Comparison of ENCODE assay signal across 8 cellular contexts in the genomic region with DNA sequence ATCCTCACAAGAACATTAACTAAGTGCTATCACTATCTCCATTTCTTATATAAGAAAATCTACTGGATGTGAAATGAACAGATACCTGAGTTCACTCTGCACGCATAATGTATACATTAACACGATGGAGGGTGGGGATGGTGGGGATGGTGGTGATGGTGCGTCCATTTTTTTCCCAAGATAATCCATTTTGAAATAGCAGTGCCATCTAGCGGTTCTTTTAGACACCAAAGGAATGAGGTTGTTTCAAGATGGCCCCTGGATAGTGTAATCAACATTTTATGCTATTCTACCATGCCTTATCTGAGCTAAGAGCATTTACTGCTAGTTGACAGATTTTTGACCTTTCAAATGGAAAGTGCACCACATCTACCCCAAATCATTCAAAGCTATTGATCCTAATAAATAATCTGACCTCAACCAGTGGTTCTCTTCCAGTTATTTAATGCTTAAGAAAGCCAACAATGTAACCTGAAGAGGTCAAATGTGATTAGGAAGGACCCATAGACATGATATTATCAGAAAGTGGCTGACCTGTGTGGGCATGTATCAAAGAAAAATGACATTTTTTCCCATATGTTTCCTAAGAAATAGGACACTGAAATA.
DNase-seq lines count a peak whose midpoint lies in the region; ATAC-seq, FAIRE-seq and TF ChIP-seq lines count a peak whose summit lies in the region.

No MANE protein-coding gene starts in this region.

- no peaks in the 10 kb centered on the region for H3K36me3 ChIP-seq in DOHH2 (ENCODE audit: control insufficient read depth, low read length)
- no peaks in the 10 kb centered on the region for H3K36me3 ChIP-seq in endothelial cell of umbilical vein (ENCODE audit: control insufficient read depth in 2 of 2, extremely low read depth in 1 of 2, insufficient read depth in 2 of 2, low read length in 2 of 2)
- H3K36me3 ChIP-seq in small intestine (ENCODE audit: control insufficient read depth in 2 of 2, insufficient read depth in 2 of 2, low read length in 2 of 2), result no peaks in the 10 kb centered on the region

- no peak overlapping the region for H3K4me2 ChIP-seq in DOHH2 (ENCODE audit: low read length)
- H3K4me2 ChIP-seq in endothelial cell of umbilical vein (ENCODE audit: insufficient read depth, low read length), result no peak overlapping the region

- H3K9me3 ChIP-seq in DOHH2 (ENCODE audit: control insufficient read depth, insufficient read depth, low read length) (no peaks in the 10 kb centered on the region), endothelial cell of umbilical vein (replicated peaks; ENCODE audit: control insufficient read depth, insufficient read depth, low read length) (no peaks in the 10 kb centered on the region), small intestine (ENCODE audit: control insufficient read depth, low read depth) (no peaks in the 10 kb centered on the region)

- H3F3A ChIP-seq in DOHH2 (ENCODE audit: control insufficient read depth, insufficient read depth), result no peaks in the 10 kb centered on the region

- no peak overlapping the region for H3K4me3 Mint-ChIP-seq in activated naive CD8-positive, alpha-beta T cell treated with anti-CD3 and anti-CD28 coated beads, Interleukin-2, amount 50 U/mL, for 24 hours
- no peak overlapping the region for H3K4me3 Mint-ChIP-seq in activated T-helper 2 cell treated with anti-CD3 and anti-CD28 coated beads, Interferon-gamma antibody, Interleukin-2, Interleukin-4, amounts not matched to agents 10 μg/mL and 5 μg/mL and 100 μg/mL, durations not matched to agents 14 hours and 24 hours and 36 hours (ENCODE audit: low read depth)

- no peak overlapping the region for H3K9ac ChIP-seq in endothelial cell of umbilical vein (replicated peaks; ENCODE audit: extremely low read depth, insufficient read depth, low read length)

- H3K27ac Mint-ChIP-seq in activated naive CD8-positive, alpha-beta T cell treated with anti-CD3 and anti-CD28 coated beads, Interleukin-2, amount 50 U/mL, for 24 hours, result no peak overlapping the region
- H3K27ac Mint-ChIP-seq in activated T-helper 2 cell treated with anti-CD3 and anti-CD28 coated beads, Interferon-gamma antibody, Interleukin-2, Interleukin-4, amounts not matched to agents 10 μg/mL and 5 μg/mL and 100 μg/mL, durations not matched to agents 14 hours and 24 hours and 36 hours, result no peak overlapping the region

- no peaks in the 10 kb centered on the region for H3K9me1 ChIP-seq in endothelial cell of umbilical vein (replicated peaks; ENCODE audit: control insufficient read depth, extremely low read depth, insufficient read depth, low read length)

- H2AFZ ChIP-seq in endothelial cell of umbilical vein (ENCODE audit: low read depth, low read length), result no peak overlapping the region

- POLR2A ChIA-PET in endothelial cell of umbilical vein (lab: Charles Lee), result no interaction called here

- intact Hi-C loops in endothelial cell of umbilical vein (cut with micrococcal nuclease), result loop anchor here (1.0 kb wide), 1 partner anchor 852 kb away; no protein-coding TSS in a partner anchor
- intact Hi-C loops in activated T-helper 2 cell treated with anti-CD3 and anti-CD28 coated beads, Interferon-gamma antibody, Interleukin-2, Interleukin-4, amounts not matched to agents 10 μg/mL and 5 μg/mL and 100 μg/mL, durations not matched to agents 14 hours and 24 hours and 36 hours (cut with micrococcal nuclease), result no loop called here

- no TSS peak for BruUV-seq in endothelial cell of umbilical vein (replicated peaks; lab: Mats Ljungman, UMichigan)

- TF ChIP-seq POLR2A in endothelial cell of umbilical vein (IDR thresholded peaks at IDR 0.05; ENCODE audit: low read depth, low read length), result no peak

- H3K9me3 Mint-ChIP-seq in activated naive CD8-positive, alpha-beta T cell treated with anti-CD3 and anti-CD28 coated beads, Interleukin-2, amount 50 U/mL, for 24 hours, result peaks cover 4% of the 10 kb centered on the region
- no peaks in the 10 kb centered on the region for H3K9me3 Mint-ChIP-seq in activated T-helper 2 cell treated with anti-CD3 and anti-CD28 coated beads, Interferon-gamma antibody, Interleukin-2, Interleukin-4, amounts not matched to agents 10 μg/mL and 5 μg/mL and 100 μg/mL, durations not matched to agents 14 hours and 24 hours and 36 hours

- DNase-seq in NCI-H226 (peak; percentile 28), endothelial cell of umbilical vein (ENCODE audit: low read depth, low spot score) (peak; percentile 9), small intestine (peak; percentile 45)
- DNase-seq in activated naive CD8-positive, alpha-beta T cell treated with anti-CD3 and anti-CD28 coated beads, Interleukin-2, amount 50 U/mL, for 24 hours, result no peak
- DNase-seq in activated CD8-positive, alpha-beta memory T cell treated with anti-CD3 and anti-CD28 coated beads, Interleukin-2, amount 50 U/mL, for 4 hours, result no peak
- DNase-seq in activated T-helper 2 cell treated with anti-CD3 and anti-CD28 coated beads, Interferon-gamma antibody, Interleukin-2, Interleukin-4, amounts not matched to agents 10 μg/mL and 5 μg/mL and 100 μg/mL, durations not matched to agents 14 hours and 24 hours and 36 hours (ENCODE audit: low spot score), result no peak

- H3K27me3 Mint-ChIP-seq in activated naive CD8-positive, alpha-beta T cell treated with anti-CD3 and anti-CD28 coated beads, Interleukin-2, amount 50 U/mL, for 24 hours, result no peaks in the 10 kb centered on the region
- H3K27me3 Mint-ChIP-seq in activated T-helper 2 cell treated with anti-CD3 and anti-CD28 coated beads, Interferon-gamma antibody, Interleukin-2, Interleukin-4, amounts not matched to agents 10 μg/mL and 5 μg/mL and 100 μg/mL, durations not matched to agents 14 hours and 24 hours and 36 hours (ENCODE audit: low read depth), result no peaks in the 10 kb centered on the region

- no peaks in the 10 kb centered on the region for H3K27me3 ChIP-seq in DOHH2 (ENCODE audit: control insufficient read depth, low read length)
- H3K27me3 ChIP-seq in endothelial cell of umbilical vein (ENCODE audit: control insufficient read depth in 2 of 2, insufficient read depth in 2 of 2, low read length in 2 of 2), result no peaks in the 10 kb centered on the region
- H3K27me3 ChIP-seq in small intestine (ENCODE audit: control insufficient read depth in 2 of 2, insufficient read depth in 2 of 2, low read length in 2 of 2), result no peaks in the 10 kb centered on the region

- CTCF ChIA-PET in endothelial cell of umbilical vein (lab: Charles Lee), result interaction anchor here (1.2 to 2.2 kb wide), 3 partner anchors 186 to 1510 kb away, joined by 3 to 12 read pairs (median 3); no protein-coding TSS in a partner anchor

- no peaks in the 10 kb centered on the region for H3K36me3 Mint-ChIP-seq in activated naive CD8-positive, alpha-beta T cell treated with anti-CD3 and anti-CD28 coated beads, Interleukin-2, amount 50 U/mL, for 24 hours (ENCODE audit: low read depth)
- H3K36me3 Mint-ChIP-seq in activated T-helper 2 cell treated with anti-CD3 and anti-CD28 coated beads, Interferon-gamma antibody, Interleukin-2, Interleukin-4, amounts not matched to agents 10 μg/mL and 5 μg/mL and 100 μg/mL, durations not matched to agents 14 hours and 24 hours and 36 hours (ENCODE audit: low read depth), result no peaks in the 10 kb centered on the region

- TF ChIP-seq CTCF in DOHH2 (IDR thresholded peaks at IDR 0.05; ENCODE audit: low read depth, low read length, poor library complexity, severe bottlenecking) (peak; percentile 51), endothelial cell of umbilical vein (IDR thresholded peaks at IDR 0.05; ENCODE audit: extremely low read depth in 1 of 2, insufficient read depth in 1 of 2, low read depth in 1 of 2, low read length in 2 of 2) (peak; percentile 15 to 28)

- FAIRE-seq in endothelial cell of umbilical vein (lab: Jason Lieb, UNC), result peak; percentile 50
- FAIRE-seq in small intestine (lab: Jason Lieb, UNC), result no peak

- H4K20me1 ChIP-seq in DOHH2 (ENCODE audit: control insufficient read depth, insufficient read depth, low read depth, low read length), result no peaks in the 10 kb centered on the region
- no peaks in the 10 kb centered on the region for H4K20me1 ChIP-seq in endothelial cell of umbilical vein (replicated peaks; ENCODE audit: control insufficient read depth, extremely low read depth, insufficient read depth, low read length)

- dilution Hi-C loops in endothelial cell of umbilical vein (cut with MboI; ENCODE audit: extremely low pct_ligation_motif_present, low sequenced_read_pairs), result no loop called here

- no peaks in the 10 kb centered on the region for H3K79me2 ChIP-seq in DOHH2 (ENCODE audit: control insufficient read depth, low read length)
- H3K79me2 ChIP-seq in endothelial cell of umbilical vein (ENCODE audit: control insufficient read depth, insufficient read depth, low read length), result no peaks in the 10 kb centered on the region

- H3K4me1 ChIP-seq in DOHH2 (ENCODE audit: control insufficient read depth, low read length) (no peaks in the 10 kb centered on the region), endothelial cell of umbilical vein (ENCODE audit: control insufficient read depth, extremely low read depth, insufficient read depth, low read length) (no peaks in the 10 kb centered on the region), small intestine (ENCODE audit: control insufficient read depth in 2 of 2, insufficient read depth in 1 of 2, low read depth in 1 of 2, low read length in 1 of 2) (no peaks in the 10 kb centered on the region)

- H3K4me3 ChIP-seq in DOHH2 (ENCODE audit: low read length) (no peak overlapping the region), endothelial cell of umbilical vein (replicated peaks in 1 of 3; ENCODE audit: insufficient read depth in 1 of 3, low read depth in 1 of 3, low read length in 3 of 3) (no peak overlapping the region), small intestine (ENCODE audit: low read depth in 1 of 2, low read length in 2 of 2) (no peak overlapping the region)

- no peak overlapping the region for H3K27ac ChIP-seq in DOHH2 (ENCODE audit: low read depth, low read length)
- H3K27ac ChIP-seq in endothelial cell of umbilical vein (ENCODE audit: insufficient read depth, low read depth, low read length), result no peak overlapping the region
- H3K27ac ChIP-seq in small intestine (ENCODE audit: low read depth in 1 of 2, low read length in 1 of 2), result no peak overlapping the region

- no peaks in the 10 kb centered on the region for H3K9me2 ChIP-seq in DOHH2 (replicated peaks; ENCODE audit: control insufficient read depth, low read length)

- 8 to 23% (median 21%) methylated on average over 4 of the region's 4 CpGs for WGBS in small intestine, 3 donors

- H3K4me1 Mint-ChIP-seq in activated naive CD8-positive, alpha-beta T cell treated with anti-CD3 and anti-CD28 coated beads, Interleukin-2, amount 50 U/mL, for 24 hours, result no peaks in the 10 kb centered on the region
- no peaks in the 10 kb centered on the region for H3K4me1 Mint-ChIP-seq in activated T-helper 2 cell treated with anti-CD3 and anti-CD28 coated beads, Interferon-gamma antibody, Interleukin-2, Interleukin-4, amounts not matched to agents 10 μg/mL and 5 μg/mL and 100 μg/mL, durations not matched to agents 14 hours and 24 hours and 36 hours (ENCODE audit: low read depth)

- peak; percentile 63 for ATAC-seq in GM21723 (IDR thresholded peaks at IDR 0.05; ENCODE audit: unreplicated experiment)
- no peak for ATAC-seq in activated naive CD8-positive, alpha-beta T cell treated with anti-CD3 and anti-CD28 coated beads, Interleukin-2, amount 50 U/mL, for 24 hours

TF ChIP-seq in endothelial cell of umbilical vein, 7 proteins besides CTCF, POLR2A, EP300 and RAD21 (continues in another document):
- TF ChIP-seq POLR2AphosphoS5 (IDR thresholded peaks at IDR 0.05; ENCODE audit: insufficient read depth, low read depth, low read length), result no peak

Comparison
In these comparisons a context has a peak if more than half of its experiments do, and no peak if none do; other contexts are left out.
1. DNase-seq: peak in NCI-H226 (single experiment), endothelial cell of umbilical vein (single experiment) and small intestine (single experiment); none in activated naive CD8-positive, alpha-beta T cell treated with anti-CD3 and anti-CD28 coated beads, Interleukin-2, amount 50 U/mL, for 24 hours (single experiment), activated CD8-positive, alpha-beta memory T cell treated with anti-CD3 and anti-CD28 coated beads, Interleukin-2, amount 50 U/mL, for 4 hours (single experiment) and activated T-helper 2 cell treated with anti-CD3 and anti-CD28 coated beads, Interferon-gamma antibody, Interleukin-2, Interleukin-4, amounts not matched to agents 10 μg/mL and 5 μg/mL and 100 μg/mL, durations not matched to agents 14 hours and 24 hours and 36 hours (single experiment).